10 cellular contexts compared by ENCODE assay signal in genomic region chr4:182142146-182143085, GRCh38.
A peak's percentile ranks its signal among the peaks of the same experiment; 100 is the strongest.
DNase-seq lines count a peak whose midpoint lies in the region; ATAC-seq and TF ChIP-seq lines count a peak whose summit lies in the region.
"Had no signal": no experiment of that assay in that cellular context is flagged by ENCODE, and none has a peak within 500 bp of the region (broad histone marks: within the 10 kb centered on the region; RNA-seq: fewer than 3 reads in every experiment).

No MANE protein-coding gene starts in this region.

- H3K4me1 ChIP-seq in skeletal muscle tissue (ENCODE audit: control insufficient read depth in 3 of 3, insufficient read depth in 3 of 3, low read length in 3 of 3): peaks cover 5 to 13% (median 12%) of the 10 kb centered on the region in 3 donors

- peaks cover 4% of the 10 kb centered on the region; the same call in 1 of the 2 replicates for H3K36me3 Mint-ChIP-seq in HFFc6 (ENCODE audit: low read depth)

- no peaks in the 10 kb centered on the region for H3K9me3 Mint-ChIP-seq in HFFc6
- H3K9me3 Mint-ChIP-seq: activated B cell treated with CpG ODN at 0.5 μM for 24 hours had no signal

- in situ Hi-C loops in KBM-7 (cut with MboI; ENCODE audit: low pct_unique_long_range_greater_than_20kb, low sequenced_read_pairs): no loop called here

- peaks cover 31% of the 10 kb centered on the region for H3K4me1 Mint-ChIP-seq in HFFc6 (ENCODE audit: low read depth)

- H3K27ac Mint-ChIP-seq in HFFc6: peak overlapping the region; percentile 87
- H3K27ac Mint-ChIP-seq: activated B cell treated with CpG ODN at 0.5 μM for 24 hours had no signal

- no peak overlapping the region for H3K9ac ChIP-seq in skeletal muscle tissue (ENCODE audit: low read depth in 1 of 3, low read length in 3 of 3)

- no peaks in the 10 kb centered on the region for H3K9me3 ChIP-seq in iPS-18c (ENCODE audit: control insufficient read depth, insufficient read depth, low read length)
- no peaks in the 10 kb centered on the region for H3K9me3 ChIP-seq in skeletal muscle tissue (ENCODE audit: control insufficient read depth in 3 of 3, low read length in 3 of 3)

- ATAC-seq in HG03457 (IDR thresholded peaks at IDR 0.05; ENCODE audit: unreplicated experiment): no peak

- no peak overlapping the region for H3K27ac ChIP-seq in skeletal muscle tissue (ENCODE audit: low read depth, low read length)

- no peaks in the 10 kb centered on the region; the same call in 1 of the 2 replicates for H3K27me3 Mint-ChIP-seq in HFFc6 (ENCODE audit: insufficient read depth)

- peak; percentile 55 for TF ChIP-seq CTCF in HFFc6 (IDR thresholded peaks at IDR 0.05)

- peaks cover 37 to 53% (median 42%) of the 10 kb centered on the region in 3 donors for H3K27me3 ChIP-seq in skeletal muscle tissue (ENCODE audit: control insufficient read depth in 3 of 3, insufficient read depth in 3 of 3, low read length in 3 of 3)

- no peaks in the 10 kb centered on the region for H3K36me3 ChIP-seq in skeletal muscle tissue (ENCODE audit: control insufficient read depth in 3 of 3, insufficient read depth in 3 of 3, low read length in 3 of 3)

- peak; percentile 35 for DNase-seq in HFFc6
- DNase-seq in astrocyte of the hippocampus (ENCODE audit: low read depth, low spot score): peak; percentile 88
- DNase-seq in occipital lobe (lab: John Stamatoyannopoulos, UW): no peak
- no peak for DNase-seq in KBM-7
- DNase-seq in NCI-H82 (lab: John Stamatoyannopoulos, UW): no peak
- DNase-seq: activated B cell treated with CpG ODN at 0.5 μM for 24 hours, Kasumi-1 had no signal

- peak overlapping the region; percentile 95 for H3K4me3 Mint-ChIP-seq in HFFc6

- peak overlapping the region; percentile 85 for H3K4me3 ChIP-seq in iPS-18c (ENCODE audit: insufficient read depth, low read depth, low read length)
- peak overlapping the region; percentile 25 to 58 (median 35) for H3K4me3 ChIP-seq in skeletal muscle tissue (ENCODE audit: low read length in 3 of 3)

Comparison
In these comparisons a context has a peak if more than half of its experiments do, and no peak if none do; other contexts are left out.
1. DNase-seq: peak in HFFc6 (single experiment) and astrocyte of the hippocampus (single experiment); none in occipital lobe (single experiment), KBM-7 (single experiment) and NCI-H82 (single experiment).